24 cellular contexts compared by ENCODE assay signal in the genomic region with DNA sequence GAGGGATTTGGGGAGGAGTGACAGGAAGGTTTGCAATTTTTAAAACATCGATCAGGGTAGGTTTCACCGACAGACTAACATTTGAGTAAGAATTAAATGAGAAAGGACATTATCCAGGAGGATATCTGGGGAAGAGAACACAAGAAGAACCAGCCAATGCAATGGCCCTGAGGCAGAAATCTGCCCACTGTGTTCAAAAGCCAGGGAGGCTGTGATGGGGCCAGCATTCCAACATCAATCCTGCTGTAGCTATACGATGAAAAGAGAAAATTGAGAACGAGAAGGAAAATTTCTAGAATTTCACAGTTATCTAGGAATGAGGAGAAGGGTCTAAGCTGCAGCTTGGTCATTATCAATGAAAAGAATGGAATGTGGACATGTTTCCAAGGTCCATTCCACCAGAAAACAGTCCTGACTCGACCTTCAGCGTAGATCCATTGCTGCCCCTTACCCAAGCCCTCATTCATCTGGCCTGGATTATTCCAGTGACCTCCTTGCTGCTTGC.
DNase-seq lines count a peak whose midpoint lies in the region; ATAC-seq, FAIRE-seq and TF ChIP-seq lines count a peak whose summit lies in the region.
"Had no signal": no experiment of that assay in that cellular context is flagged by ENCODE, and none has a peak within 500 bp of the region (broad histone marks: within the 10 kb centered on the region; RNA-seq: fewer than 3 reads in every experiment).

No MANE protein-coding gene starts in this region.

- H3K4me1 Mint-ChIP-seq in MCF 10A (ENCODE audit: insufficient read depth, unreplicated experiment) (peaks cover 61% of the 10 kb centered on the region), mesothelial cell of epicardium (peaks cover 72% of the 10 kb centered on the region)
- H3K4me1 Mint-ChIP-seq: CD14-positive monocyte; CD8-positive, alpha-beta memory T cell had no signal

- H4K91ac ChIP-seq in H1 (replicated peaks; ENCODE audit: insufficient read length, low read length) = no peak overlapping the region

- 0 out of 2 replicates have a peak overlapping the region, but pooled peaks have one; percentile 21 for H2BK20ac ChIP-seq in H1 (ENCODE audit: low read length)

- TF ChIP-seq POLR2A in H1 (IDR thresholded peaks at IDR 0.05; ENCODE audit: control extremely low read depth in 1 of 2, low read depth in 2 of 2, low read length in 2 of 2) (no peak), thyroid gland (IDR thresholded peaks at IDR 0.05) (no peak)

- H3K9ac ChIP-seq in mammary epithelial cell (ENCODE audit: insufficient read depth, low read length) = no peak overlapping the region
- H3K9ac ChIP-seq in H1 (replicated peaks in 1 of 4; ENCODE audit: extremely low read depth in 1 of 4, low read depth in 3 of 4, low read length in 3 of 4) = no peak overlapping the region

- H3K23ac ChIP-seq in H1 (ENCODE audit: insufficient read length) = no peak overlapping the region

- no peak overlapping the region for H3K4me3 Mint-ChIP-seq in MCF 10A (ENCODE audit: unreplicated experiment)
- H3K4me3 Mint-ChIP-seq in mesothelial cell of epicardium = no peak overlapping the region
- H3K4me3 Mint-ChIP-seq: CD14-positive monocyte; CD8-positive, alpha-beta memory T cell; H9; HFFc6 had no signal

- DNase-seq in MCF 10A (ENCODE audit: unreplicated experiment) (no peak), mammary epithelial cell (no peak), H1 (ENCODE audit: low read depth in 1 of 2, low spot score in 2 of 2) (no peak), mesothelial cell of epicardium (ENCODE audit: low spot score in 2 of 2, unreplicated experiment in 2 of 2) (no peak), thyroid gland (no peak), kidney tubule cell (ENCODE audit: low spot score) (no peak)
- DNase-seq: ACHN; BE2C; Calu3; CD8-positive, alpha-beta memory T cell; DND-41; H9; HFFc6; Karpas-422; MV-4-11; NCI-H1930; NCI-H2107; NCI-H446; RPMI8226 had no signal

- no peak overlapping the region for H3K18ac ChIP-seq in H1 (ENCODE audit: extremely low read depth, low read length)

- TF ChIP-seq RAD21 in H1 (IDR thresholded peaks at IDR 0.05 in 1 of 2, conservative IDR thresholded peaks at IDR 0.05 in 1 of 2; ENCODE audit: low read depth in 2 of 2, low read length in 2 of 2) = no peak

- H2BK12ac ChIP-seq in H1 (ENCODE audit: low read depth, low read length) = no peak overlapping the region

- no peak overlapping the region for H3K27ac ChIP-seq in mammary epithelial cell (ENCODE audit: insufficient read depth, low read depth, low read length)
- H3K27ac ChIP-seq in H1 (ENCODE audit: low read depth, low read length) = no peak overlapping the region
- H3K27ac ChIP-seq in thyroid gland = peak overlapping the region; percentile 73 to 95 (median 91)
- H3K27ac ChIP-seq: 22Rv1, HL-60 had no signal

- BruUV-seq in MCF 10A (replicated peaks; lab: Mats Ljungman, UMichigan) (no TSS peak), mammary epithelial cell (replicated peaks; lab: Mats Ljungman, UMichigan) (no TSS peak)

- H3K27ac Mint-ChIP-seq in MCF 10A (ENCODE audit: low read depth, unreplicated experiment) (peak overlapping the region; percentile 49), mesothelial cell of epicardium (peak overlapping the region; percentile 81)
- H3K27ac Mint-ChIP-seq: CD8-positive, alpha-beta memory T cell; HFFc6 had no signal

- CTCF ChIA-PET in MCF 10A (lab: Yijun Ruan, JAX) = interaction anchor here (0.6 to 1.1 kb wide), 2 partner anchors 69 to 229 kb away, joined by 3 to 4 read pairs; no protein-coding TSS in a partner anchor
- CTCF ChIA-PET in mammary epithelial cell (lab: Charles Lee; ENCODE audit: low non-redundant PET) = no interaction called here
- CTCF ChIA-PET in H1 (lab: Charles Lee; ENCODE audit: partially characterized antibody) = interaction anchor here (1.0 kb wide), 1 partner anchor 85 kb away, joined by 4 read pairs; a partner anchor contains a TSS

- dilution Hi-C loops in mammary epithelial cell (cut with HindIII; ENCODE audit: low sequenced_read_pairs) = no loop called here

- no peak for TF ChIP-seq EP300 in H1 (IDR thresholded peaks at IDR 0.05; ENCODE audit: borderline replicate concordance in 1 of 2, low read depth in 2 of 2, low read length in 2 of 2)

- ATAC-seq in HG02884 (IDR thresholded peaks at IDR 0.05; ENCODE audit: unreplicated experiment) (no peak), HG03135 (IDR thresholded peaks at IDR 0.05; ENCODE audit: unreplicated experiment) (no peak)

- no peaks in the 10 kb centered on the region for H3K36me3 ChIP-seq in mammary epithelial cell (ENCODE audit: insufficient read depth, low read length)
- no peaks in the 10 kb centered on the region for H3K36me3 ChIP-seq in H1 (ENCODE audit: control insufficient read depth in 2 of 4, insufficient read depth in 4 of 4, low read length in 3 of 4)
- H3K36me3 ChIP-seq in thyroid gland = no peaks in the 10 kb centered on the region
- H3K36me3 ChIP-seq: BE2C had no signal

- H3K79me2 ChIP-seq in mammary epithelial cell (ENCODE audit: insufficient read depth, low read length) (peaks cover 86% of the 10 kb centered on the region), H1 (ENCODE audit: control insufficient read depth in 1 of 2, insufficient read depth in 2 of 2, low read length in 2 of 2) (peaks cover 3 to 33% of the 10 kb centered on the region in 2 experiments; a peak in 3 of 4 replicates)

- H2BK120ac ChIP-seq in H1 (replicated peaks; ENCODE audit: low read depth, low read length) = no peak overlapping the region

- no peak overlapping the region for H3K4me2 ChIP-seq in mammary epithelial cell (ENCODE audit: insufficient read depth, low read depth, low read length)
- H3K4me2 ChIP-seq in H1 (ENCODE audit: insufficient read depth in 1 of 2, low read depth in 2 of 2, low read length in 2 of 2) = no peak overlapping the region

- H3K14ac ChIP-seq in H1 (ENCODE audit: insufficient read length) = no peak overlapping the region

- intact Hi-C loops in MCF 10A (cut with micrococcal nuclease) = no loop called here
- intact Hi-C loops in mammary epithelial cell (cut with micrococcal nuclease) = loop anchor here (5.0 kb wide), 1 partner anchor 138 kb away; no protein-coding TSS in a partner anchor
- intact Hi-C loops in thyroid gland (cut with DNase I) = loop anchor here (10.0 kb wide), 1 partner anchor 75 kb away; no protein-coding TSS in a partner anchor

- no peak overlapping the region for H2BK15ac ChIP-seq in H1 (ENCODE audit: low read length)

- H3K4me1 ChIP-seq in mammary epithelial cell (ENCODE audit: insufficient read depth, low read length) (peaks cover 37% of the 10 kb centered on the region), H1 (replicated peaks in 1 of 4; ENCODE audit: control insufficient read depth in 3 of 4, insufficient read depth in 4 of 4, low read length in 3 of 4) (peaks cover 9 to 24% (median 12%) of the 10 kb centered on the region in 4 experiments), thyroid gland (peaks cover 89 to 94% of the 10 kb centered on the region in 2 donors)
- H3K4me1 ChIP-seq: BE2C had no signal

- no peak overlapping the region for H2AFZ ChIP-seq in mammary epithelial cell (ENCODE audit: low read depth, low read length)
- H2AFZ ChIP-seq in H1 (ENCODE audit: low read length) = no peak overlapping the region

- H3K27me3 ChIP-seq in mammary epithelial cell (ENCODE audit: insufficient read depth, low read length) = no peaks in the 10 kb centered on the region
- H3K27me3 ChIP-seq in H1 (replicated peaks in 1 of 4; ENCODE audit: control insufficient read depth in 3 of 4, extremely low read depth in 1 of 4, insufficient read depth in 3 of 4, low read length in 3 of 4) = no peaks in the 10 kb centered on the region
- H3K27me3 ChIP-seq in thyroid gland = no peaks in the 10 kb centered on the region
- H3K27me3 ChIP-seq: BE2C had no signal

- TF ChIP-seq CTCF in MCF 10A (IDR thresholded peaks at IDR 0.05; ENCODE audit: unreplicated experiment) = no peak
- TF ChIP-seq CTCF in mammary epithelial cell (conservative IDR thresholded peaks at IDR 0.05 in 1 of 2, IDR thresholded peaks at IDR 0.05 in 1 of 2; ENCODE audit: extremely low read depth in 1 of 2, insufficient read depth in 1 of 2, low read depth in 1 of 2, low read length in 2 of 2) = no peak
- no peak for TF ChIP-seq CTCF in H1 (IDR thresholded peaks at IDR 0.05; ENCODE audit: control extremely low read depth in 1 of 3, insufficient read depth in 1 of 3, low read depth in 1 of 3, low read length in 3 of 3)
- TF ChIP-seq CTCF in mesothelial cell of epicardium (IDR thresholded peaks at IDR 0.05; ENCODE audit: unreplicated experiment) = no peak
- TF ChIP-seq CTCF in thyroid gland (IDR thresholded peaks at IDR 0.05) = no peak

- no peak overlapping the region for H3K56ac ChIP-seq in H1 (replicated peaks; ENCODE audit: insufficient read length, low read depth, low read length)

- 64% methylated on average over 6 of the region's 6 CpGs for WGBS in mammary epithelial cell (ENCODE audit: low coverage, missing lambda C conversion rate)
- 99% methylated on average over 6 of the region's 6 CpGs; no CpG with 5 or more reads in 1 of the 2 experiments for WGBS in H1 (ENCODE audit: extremely low coverage in 1 of 2, insufficient coverage in 1 of 2, insufficient read length in 1 of 2, insufficient replicate concordance in 2 of 2, low coverage in 1 of 2, low lambda C conversion rate in 2 of 2, missing lambda C conversion rate in 1 of 2), 2 experiments
- 61 to 71% methylated on average over 6 of the region's 6 CpGs for WGBS in thyroid gland, 2 donors

- no peaks in the 10 kb centered on the region for H4K20me1 ChIP-seq in mammary epithelial cell (ENCODE audit: insufficient read depth, low read length)
- H4K20me1 ChIP-seq in H1 (replicated peaks in 1 of 2; ENCODE audit: control insufficient read depth in 1 of 2, insufficient read depth in 2 of 2, low read length in 2 of 2) = no peaks in the 10 kb centered on the region

- H2BK5ac ChIP-seq in H1 (ENCODE audit: low read depth, low read length) = no peak overlapping the region

- H3K36me3 Mint-ChIP-seq in MCF 10A (ENCODE audit: insufficient read depth, unreplicated experiment) (peaks cover 22% of the 10 kb centered on the region), mesothelial cell of epicardium (no peaks in the 10 kb centered on the region)
- H3K36me3 Mint-ChIP-seq: CD14-positive monocyte; CD8-positive, alpha-beta memory T cell had no signal

- in situ Hi-C loops in mammary epithelial cell (cut with MboI; ENCODE audit: low sequenced_read_pairs in 2 of 2) = no loop called here

- POLR2A ChIA-PET in MCF 10A (lab: Yijun Ruan, JAX) = interaction anchor here (1.0 to 20.2 kb wide), 3 partner anchors 10 to 131 kb away, joined by 3 to 462 read pairs (median 128); no protein-coding TSS in a partner anchor
- POLR2A ChIA-PET in H1 (lab: Charles Lee; ENCODE audit: partially characterized antibody) = interaction anchor here (1.0 kb wide), 1 partner anchor 21 kb away, joined by 4 read pairs; no protein-coding TSS in a partner anchor

- H4K5ac ChIP-seq in H1 (ENCODE audit: insufficient read length, low read depth, low read length) = no peak overlapping the region

- no peak overlapping the region for H3K4ac ChIP-seq in H1 (replicated peaks; ENCODE audit: insufficient read length, low read depth, low read length)

- H3K27me3 Mint-ChIP-seq in MCF 10A (ENCODE audit: insufficient read depth, unreplicated experiment) (no peaks in the 10 kb centered on the region), mesothelial cell of epicardium (ENCODE audit: low read depth) (no peaks in the 10 kb centered on the region)

- H3K9me3 ChIP-seq in mammary epithelial cell (replicated peaks; ENCODE audit: insufficient read depth, low read length) (no peaks in the 10 kb centered on the region), H1 (ENCODE audit: insufficient read depth in 2 of 2, low read depth in 1 of 2, low read length in 1 of 2) (no peaks in the 10 kb centered on the region), thyroid gland (no peaks in the 10 kb centered on the region)
- H3K9me3 ChIP-seq: BE2C had no signal

- H3K4me3 ChIP-seq in mammary epithelial cell (replicated peaks in 1 of 3; ENCODE audit: insufficient read depth in 1 of 3, low read depth in 2 of 3, low read length in 3 of 3) = no peak overlapping the region
- no peak overlapping the region for H3K4me3 ChIP-seq in H1 (ENCODE audit: extremely low read depth in 1 of 4, insufficient read depth in 2 of 4, low read depth in 3 of 4, low read length in 4 of 4)
- no peak overlapping the region for H3K4me3 ChIP-seq in thyroid gland (replicated peaks in 1 of 3)

- no peaks in the 10 kb centered on the region; the same call in 1 of the 2 replicates for H3K79me1 ChIP-seq in H1 (ENCODE audit: low read depth, low read length)

- H3K9me3 Mint-ChIP-seq in MCF 10A (ENCODE audit: unreplicated experiment) (no peaks in the 10 kb centered on the region), mesothelial cell of epicardium (no peaks in the 10 kb centered on the region)
- H3K9me3 Mint-ChIP-seq: H9, HFFc6 had no signal

- H3K23me2 ChIP-seq in H1 (ENCODE audit: low read depth, low read length) = peaks cover 5% of the 10 kb centered on the region

- FAIRE-seq in H1 (lab: Jason Lieb, UNC) = no peak

- no peak overlapping the region for H4K8ac ChIP-seq in H1 (ENCODE audit: extremely low read depth, insufficient read depth, low read length)

- no peak overlapping the region for H2AK5ac ChIP-seq in H1 (ENCODE audit: low read depth, low read length)

Comparison
In these comparisons a context has a peak if more than half of its experiments do, and no peak if none do; other contexts are left out.
1. H3K27ac ChIP-seq: peak in thyroid gland (3 of 3); none in mammary epithelial cell (single experiment) and H1 (single experiment).